Comparison of ENCODE assay signal across 8 cellular contexts in the genomic region with DNA sequence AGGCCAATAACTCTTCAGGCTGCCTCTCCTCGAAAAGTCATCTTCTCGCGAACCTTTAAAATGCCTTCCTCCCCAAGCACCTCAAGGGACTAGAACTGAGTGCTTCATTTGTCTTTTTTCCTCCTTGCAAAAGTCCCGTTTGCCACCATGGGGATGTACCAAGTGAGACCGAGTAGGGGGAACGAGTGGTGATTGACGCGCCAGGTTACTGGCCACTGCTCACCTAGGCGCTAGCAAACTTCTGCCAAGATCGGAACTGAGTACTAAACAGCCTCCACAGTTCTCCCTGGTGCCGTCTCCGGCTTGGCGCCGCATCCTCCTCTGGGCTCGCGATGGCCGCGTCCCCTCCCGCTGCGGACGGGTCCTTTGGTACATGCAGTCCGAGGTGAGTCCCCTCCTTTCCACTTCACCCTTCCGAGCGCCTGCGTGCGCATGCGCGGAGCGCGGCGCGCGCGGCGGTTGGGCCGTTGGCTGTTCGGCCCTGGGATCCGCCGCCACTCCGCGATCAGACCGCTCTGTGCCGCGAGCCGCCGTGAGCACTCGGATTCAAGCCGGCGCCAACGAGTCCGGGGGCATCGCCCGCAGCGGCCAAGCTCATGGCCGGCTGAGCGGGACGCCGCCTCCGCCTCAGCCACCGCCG.
DNase-seq lines count a peak whose midpoint lies in the region; ATAC-seq and TF ChIP-seq lines count a peak whose summit lies in the region.

TSS of gene CDK16 (plus strand) at position 402 of the 640 bp plus-strand sequence. CDS start 4,877 bp downstream, outside the sequence.

- H3K9ac ChIP-seq in HUES6 (ENCODE audit: low read length): peak within 1 kb of the TSS; percentile 96
- H3K9ac ChIP-seq in OCI-LY3 (ENCODE audit: low read length): peak within 1 kb of the TSS; percentile 91
- peak within 1 kb of the TSS; percentile 78 to 88 for H3K9ac ChIP-seq in mucosa of rectum (ENCODE audit: low read depth in 1 of 2, low read length in 2 of 2)

- H3K79me2 ChIP-seq in OCI-LY3 (ENCODE audit: low read length): peaks cover 41% of the 10 kb centered on the region

- H3K27me3 ChIP-seq in HUES6 (ENCODE audit: control insufficient read depth, insufficient read depth, low read length): no peaks in the 10 kb centered on the region
- no peaks in the 10 kb centered on the region for H3K27me3 ChIP-seq in OCI-LY3 (ENCODE audit: low read depth, low read length)
- H3K27me3 ChIP-seq in mucosa of rectum (ENCODE audit: control insufficient read depth in 2 of 2, insufficient read depth in 2 of 2, low read length in 2 of 2): no peaks in the 10 kb centered on the region

- H3K9me3 ChIP-seq in HUES6 (ENCODE audit: control insufficient read depth, insufficient read depth, low read depth, low read length) (no peaks in the 10 kb centered on the region), OCI-LY3 (ENCODE audit: insufficient read depth, low read length) (no peaks in the 10 kb centered on the region), mucosa of rectum (ENCODE audit: control insufficient read depth in 2 of 2, low read length in 2 of 2) (no peaks in the 10 kb centered on the region)

- H3K4me1 ChIP-seq in HUES6 (ENCODE audit: control insufficient read depth, insufficient read depth, low read length) (peaks cover 33% of the 10 kb centered on the region), OCI-LY3 (ENCODE audit: low read length) (peaks cover 19% of the 10 kb centered on the region), mucosa of rectum (ENCODE audit: control insufficient read depth in 2 of 2, insufficient read depth in 2 of 2, low read length in 2 of 2) (peaks cover 21 to 30% of the 10 kb centered on the region in 2 donors)

- DNase-seq in D341Med (ENCODE audit: low spot score) (peak; percentile 86), activated T-cell treated with anti-CD3 and anti-CD28 coated beads for 4 hours (peak; percentile 45), epithelial cell of esophagus (ENCODE audit: low read depth) (peak; percentile 72)
- DNase-seq in stimulated activated CD8-positive, alpha-beta memory T cell treated with anti-CD3 and anti-CD28 coated beads, Interleukin-7, amount 100 ng/mL, for 1 hour (ENCODE audit: low read depth in 2 of 2): peak; percentile 38 to 59

- H2AFZ ChIP-seq in OCI-LY3 (ENCODE audit: low read depth, low read length): no peak within 1 kb of the TSS; the same call in 1 of the 2 replicates

- H3K27ac ChIP-seq in HUES6 (ENCODE audit: low read depth, low read length): peak within 1 kb of the TSS; percentile 96
- H3K27ac ChIP-seq in OCI-LY3 (ENCODE audit: low read length): peak within 1 kb of the TSS; percentile 87
- H3K27ac ChIP-seq in mucosa of rectum (ENCODE audit: low read depth in 2 of 2, low read length in 2 of 2): peak within 1 kb of the TSS; percentile 87 to 93

- peak within 1 kb of the TSS; percentile 90 for H3K4me2 ChIP-seq in OCI-LY3 (ENCODE audit: low read length)

- peak; percentile 38 for ATAC-seq in GM21447 (IDR thresholded peaks at IDR 0.05; ENCODE audit: unreplicated experiment)

- H3K36me3 ChIP-seq in HUES6 (ENCODE audit: control insufficient read depth, insufficient read depth, low read length): peaks cover 63% of the 10 kb centered on the region
- peaks cover 16% of the 10 kb centered on the region for H3K36me3 ChIP-seq in OCI-LY3 (replicated peaks; ENCODE audit: low read depth, low read length)
- H3K36me3 ChIP-seq in mucosa of rectum (ENCODE audit: control insufficient read depth in 2 of 2, insufficient read depth in 2 of 2, low read length in 2 of 2): peaks cover 33 to 35% of the 10 kb centered on the region in 2 donors

- H4K20me1 ChIP-seq in OCI-LY3 (ENCODE audit: insufficient read depth, low read length): peaks cover 37% of the 10 kb centered on the region

- H3K4me3 ChIP-seq in HUES6 (ENCODE audit: low read depth, low read length): peak within 1 kb of the TSS; percentile 86
- H3K4me3 ChIP-seq in OCI-LY3 (ENCODE audit: low read length): peak within 1 kb of the TSS; percentile 90
- peak within 1 kb of the TSS; percentile 59 for H3K4me3 ChIP-seq in epithelial cell of esophagus (ENCODE audit: low read length)
- H3K4me3 ChIP-seq in mucosa of rectum (ENCODE audit: low read length in 2 of 2): peak within 1 kb of the TSS; percentile 84 to 91

- no peak for TF ChIP-seq CTCF in OCI-LY3 (IDR thresholded peaks at IDR 0.05; ENCODE audit: low read depth, low read length)
- no peak for TF ChIP-seq CTCF in epithelial cell of esophagus (IDR thresholded peaks at IDR 0.05; ENCODE audit: insufficient read depth, low read depth, low read length, missing control alignments)

Comparison
In these comparisons a context has a peak if more than half of its experiments do, and no peak if none do; other contexts are left out.
1. Peak in every context shown above with its lines: DNase-seq, ATAC-seq, H3K4me3 ChIP-seq and H3K27ac ChIP-seq.